In the genomic region with DNA sequence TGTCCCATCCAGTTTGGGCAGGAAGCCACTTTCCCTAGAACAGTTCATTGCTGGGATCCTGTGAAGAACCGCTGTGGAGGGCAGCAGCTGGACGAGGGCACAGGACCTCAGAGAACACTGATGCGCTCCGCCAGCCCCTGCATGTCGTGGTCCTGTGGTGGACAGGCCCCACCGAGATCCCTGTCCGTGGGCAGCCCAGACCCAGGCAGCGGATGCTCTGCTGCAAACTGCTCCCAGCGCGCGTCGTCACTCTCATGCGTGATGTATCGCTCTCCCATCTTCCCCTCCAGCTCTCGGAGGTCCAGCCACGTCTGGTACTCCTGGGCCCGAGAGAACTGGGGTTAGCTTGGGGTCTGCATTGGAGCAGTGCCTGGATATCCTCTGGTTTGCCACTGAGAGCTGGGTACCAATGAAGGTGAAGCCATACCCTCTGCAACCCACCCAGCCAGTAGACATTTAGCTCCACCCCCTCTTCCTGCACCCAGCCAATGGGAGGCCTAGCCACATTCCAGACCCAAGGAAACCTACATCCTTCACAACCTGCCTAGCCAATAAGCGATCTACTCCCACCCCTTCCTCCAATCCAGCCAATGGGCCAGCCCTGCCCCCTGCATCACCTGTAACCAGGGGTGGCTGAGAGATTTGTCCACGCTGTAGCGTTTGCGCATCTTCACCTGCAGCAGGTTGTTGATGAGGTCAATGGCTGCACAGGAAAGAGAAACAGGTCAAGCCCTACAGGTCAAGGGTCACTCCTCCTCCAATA, we compare ENCODE assay signal across 2 cellular contexts.
TF ChIP-seq lines count a peak whose summit lies in the region.

No MANE protein-coding gene starts in this region.

TF ChIP-seq in IMR-90, 13 proteins besides CTCF, POLR2A, EP300 and RAD21:
- TF ChIP-seq RFX5 (IDR thresholded peaks at IDR 0.05; ENCODE audit: low read depth, low read length) (peak; percentile 93), MAZ (IDR thresholded peaks at IDR 0.05; ENCODE audit: borderline replicate concordance, low read depth, low read length) (no peak)
TF ChIP-seq in IMR-90: peak in this region for 1.

TF ChIP-seq in HepG2, 621 proteins besides CTCF, POLR2A, EP300 and RAD21:
- no peak for TF ChIP-seq ZNF383 (CRISPR knock-in tag; IDR thresholded peaks at IDR 0.05; ENCODE audit: borderline replicate concordance)
- no peak for TF ChIP-seq KLF13 (CRISPR knock-in tag; IDR thresholded peaks at IDR 0.05)
- TF ChIP-seq, protein P1, sequence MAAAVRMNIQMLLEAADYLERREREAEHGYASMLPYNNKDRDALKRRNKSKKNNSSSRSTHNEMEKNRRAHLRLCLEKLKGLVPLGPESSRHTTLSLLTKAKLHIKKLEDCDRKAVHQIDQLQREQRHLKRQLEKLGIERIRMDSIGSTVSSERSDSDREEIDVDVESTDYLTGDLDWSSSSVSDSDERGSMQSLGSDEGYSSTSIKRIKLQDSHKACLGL (CRISPR knock-in tag; IDR thresholded peaks at IDR 0.05), result no peak
- TF ChIP-seq, protein P2, sequence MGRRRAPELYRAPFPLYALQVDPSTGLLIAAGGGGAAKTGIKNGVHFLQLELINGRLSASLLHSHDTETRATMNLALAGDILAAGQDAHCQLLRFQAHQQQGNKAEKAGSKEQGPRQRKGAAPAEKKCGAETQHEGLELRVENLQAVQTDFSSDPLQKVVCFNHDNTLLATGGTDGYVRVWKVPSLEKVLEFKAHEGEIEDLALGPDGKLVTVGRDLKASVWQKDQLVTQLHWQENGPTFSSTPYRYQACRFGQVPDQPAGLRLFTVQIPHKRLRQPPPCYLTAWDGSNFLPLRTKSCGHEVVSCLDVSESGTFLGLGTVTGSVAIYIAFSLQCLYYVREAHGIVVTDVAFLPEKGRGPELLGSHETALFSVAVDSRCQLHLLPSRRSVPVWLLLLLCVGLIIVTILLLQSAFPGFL (CRISPR knock-in tag; IDR thresholded peaks at IDR 0.05), result no peak
- TF ChIP-seq NFYC (CRISPR knock-in tag; IDR thresholded peaks at IDR 0.05), result peak; percentile 56; the same call in 1 of the 2 replicates
- no peak for TF ChIP-seq CREB1 (IDR thresholded peaks at IDR 0.05)
- TF ChIP-seq CREB1 (CRISPR knock-in tag; IDR thresholded peaks at IDR 0.05), result peak; percentile 45; the same call in 1 of the 2 replicates
- peak; percentile 97 for TF ChIP-seq RFXANK (CRISPR knock-in tag; IDR thresholded peaks at IDR 0.05)
- TF ChIP-seq, protein P3, sequence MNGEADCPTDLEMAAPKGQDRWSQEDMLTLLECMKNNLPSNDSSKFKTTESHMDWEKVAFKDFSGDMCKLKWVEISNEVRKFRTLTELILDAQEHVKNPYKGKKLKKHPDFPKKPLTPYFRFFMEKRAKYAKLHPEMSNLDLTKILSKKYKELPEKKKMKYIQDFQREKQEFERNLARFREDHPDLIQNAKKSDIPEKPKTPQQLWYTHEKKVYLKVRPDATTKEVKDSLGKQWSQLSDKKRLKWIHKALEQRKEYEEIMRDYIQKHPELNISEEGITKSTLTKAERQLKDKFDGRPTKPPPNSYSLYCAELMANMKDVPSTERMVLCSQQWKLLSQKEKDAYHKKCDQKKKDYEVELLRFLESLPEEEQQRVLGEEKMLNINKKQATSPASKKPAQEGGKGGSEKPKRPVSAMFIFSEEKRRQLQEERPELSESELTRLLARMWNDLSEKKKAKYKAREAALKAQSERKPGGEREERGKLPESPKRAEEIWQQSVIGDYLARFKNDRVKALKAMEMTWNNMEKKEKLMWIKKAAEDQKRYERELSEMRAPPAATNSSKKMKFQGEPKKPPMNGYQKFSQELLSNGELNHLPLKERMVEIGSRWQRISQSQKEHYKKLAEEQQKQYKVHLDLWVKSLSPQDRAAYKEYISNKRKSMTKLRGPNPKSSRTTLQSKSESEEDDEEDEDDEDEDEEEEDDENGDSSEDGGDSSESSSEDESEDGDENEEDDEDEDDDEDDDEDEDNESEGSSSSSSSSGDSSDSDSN (CRISPR knock-in tag; IDR thresholded peaks at IDR 0.05), result no peak
- no peak for TF ChIP-seq TEAD2 (CRISPR knock-in tag; IDR thresholded peaks at IDR 0.05)
- TF ChIP-seq GABPA (IDR thresholded peaks at IDR 0.05; ENCODE audit: low read depth, low read length), result no peak
- TF ChIP-seq GABPA (CRISPR knock-in tag; IDR thresholded peaks at IDR 0.05; ENCODE audit: low read depth), result no peak
- peak; percentile 12; the same call in 1 of the 2 replicates for TF ChIP-seq CREM (IDR thresholded peaks at IDR 0.05)
- no peak for TF ChIP-seq CREM (CRISPR knock-in tag; IDR thresholded peaks at IDR 0.05)
- no peak for TF ChIP-seq ZNF207 (IDR thresholded peaks at IDR 0.05; ENCODE audit: borderline replicate concordance)
- peak; percentile 98 for TF ChIP-seq RFXAP (CRISPR knock-in tag; IDR thresholded peaks at IDR 0.05; ENCODE audit: borderline replicate concordance)
- no peak for TF ChIP-seq KDM6A (CRISPR knock-in tag; IDR thresholded peaks at IDR 0.05; ENCODE audit: low read depth)
- peak; percentile 98 for TF ChIP-seq RFX5 (IDR thresholded peaks at IDR 0.05; ENCODE audit: low read depth, low read length)
- TF ChIP-seq NFYB (CRISPR knock-in tag; IDR thresholded peaks at IDR 0.05), result peak; percentile 68
- TF ChIP-seq, protein P4, sequence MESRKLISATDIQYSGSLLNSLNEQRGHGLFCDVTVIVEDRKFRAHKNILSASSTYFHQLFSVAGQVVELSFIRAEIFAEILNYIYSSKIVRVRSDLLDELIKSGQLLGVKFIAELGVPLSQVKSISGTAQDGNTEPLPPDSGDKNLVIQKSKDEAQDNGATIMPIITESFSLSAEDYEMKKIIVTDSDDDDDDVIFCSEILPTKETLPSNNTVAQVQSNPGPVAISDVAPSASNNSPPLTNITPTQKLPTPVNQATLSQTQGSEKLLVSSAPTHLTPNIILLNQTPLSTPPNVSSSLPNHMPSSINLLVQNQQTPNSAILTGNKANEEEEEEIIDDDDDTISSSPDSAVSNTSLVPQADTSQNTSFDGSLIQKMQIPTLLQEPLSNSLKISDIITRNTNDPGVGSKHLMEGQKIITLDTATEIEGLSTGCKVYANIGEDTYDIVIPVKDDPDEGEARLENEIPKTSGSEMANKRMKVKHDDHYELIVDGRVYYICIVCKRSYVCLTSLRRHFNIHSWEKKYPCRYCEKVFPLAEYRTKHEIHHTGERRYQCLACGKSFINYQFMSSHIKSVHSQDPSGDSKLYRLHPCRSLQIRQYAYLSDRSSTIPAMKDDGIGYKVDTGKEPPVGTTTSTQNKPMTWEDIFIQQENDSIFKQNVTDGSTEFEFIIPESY (CRISPR knock-in tag; IDR thresholded peaks at IDR 0.05), result 0 out of 2 replicates have a peak, but pooled peaks have one; percentile 40
- TF ChIP-seq, protein P5, sequence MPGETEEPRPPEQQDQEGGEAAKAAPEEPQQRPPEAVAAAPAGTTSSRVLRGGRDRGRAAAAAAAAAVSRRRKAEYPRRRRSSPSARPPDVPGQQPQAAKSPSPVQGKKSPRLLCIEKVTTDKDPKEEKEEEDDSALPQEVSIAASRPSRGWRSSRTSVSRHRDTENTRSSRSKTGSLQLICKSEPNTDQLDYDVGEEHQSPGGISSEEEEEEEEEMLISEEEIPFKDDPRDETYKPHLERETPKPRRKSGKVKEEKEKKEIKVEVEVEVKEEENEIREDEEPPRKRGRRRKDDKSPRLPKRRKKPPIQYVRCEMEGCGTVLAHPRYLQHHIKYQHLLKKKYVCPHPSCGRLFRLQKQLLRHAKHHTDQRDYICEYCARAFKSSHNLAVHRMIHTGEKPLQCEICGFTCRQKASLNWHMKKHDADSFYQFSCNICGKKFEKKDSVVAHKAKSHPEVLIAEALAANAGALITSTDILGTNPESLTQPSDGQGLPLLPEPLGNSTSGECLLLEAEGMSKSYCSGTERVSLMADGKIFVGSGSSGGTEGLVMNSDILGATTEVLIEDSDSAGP (CRISPR knock-in tag; IDR thresholded peaks at IDR 0.05; ENCODE audit: borderline replicate concordance), result no peak
